16 cellular contexts compared by ENCODE assay signal in the genomic region with DNA sequence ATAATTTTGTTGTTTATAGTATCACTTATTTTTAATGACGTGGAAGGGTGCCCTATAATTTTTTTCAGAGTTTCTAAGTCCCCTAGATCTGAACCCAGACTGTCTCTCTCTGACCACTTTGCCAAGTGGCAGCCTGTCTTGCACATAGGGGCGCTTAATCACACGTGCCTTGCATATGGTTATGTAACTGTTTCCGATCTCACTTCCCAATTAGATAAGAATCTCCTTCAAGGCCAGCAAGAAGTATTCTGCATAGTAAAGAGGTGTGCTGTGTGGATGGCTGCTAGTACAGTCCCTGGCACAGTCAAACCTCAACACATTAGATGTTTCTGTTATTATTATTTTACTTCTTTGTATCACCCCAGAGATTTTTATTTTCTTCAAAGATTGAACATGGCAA.
"Had no signal": no experiment of that assay in that cellular context is flagged by ENCODE, and none has a peak within 500 bp of the region (broad histone marks: within the 10 kb centered on the region; RNA-seq: fewer than 3 reads in every experiment).

No MANE protein-coding gene starts in this region.

- H3K4me3 ChIP-seq: breast epithelium, mucosa of descending colon, right atrium auricular region, smooth muscle cell, tibial artery had no signal

- DNase-seq: activated CD4-positive, alpha-beta T cell treated with anti-CD3 and anti-CD28 coated beads for 1 hour; activated CD4-positive, alpha-beta T cell treated with anti-CD3 and anti-CD28 coated beads, Interleukin-2, amount 50 U/mL, for 48 hours; activated CD8-positive, alpha-beta memory T cell treated with anti-CD3 and anti-CD28 coated beads, Interleukin-2, amount 10 ng/mL, durations not matched to agents 7 days and 5 days; activated gamma-delta T cell; activated T-cell treated with anti-CD3 and anti-CD28 coated beads, Interleukin-2, amount 50 U/mL, for 24 hours; anterior cingulate cortex; endodermal cell; mammary epithelial cell; mucosa of descending colon; naive thymus-derived CD8-positive, alpha-beta T cell; T-helper 2 cell; tibial artery had no signal

- H3K36me3 ChIP-seq: breast epithelium, right atrium auricular region, tibial artery had no signal

- H3K4me3 Mint-ChIP-seq: activated CD8-positive, alpha-beta memory T cell treated with anti-CD3 and anti-CD28 coated beads, Interleukin-2, amount 10 ng/mL, durations not matched to agents 7 days and 5 days; activated naive CD8-positive, alpha-beta T cell; activated T-cell treated with anti-CD3 and anti-CD28 coated beads, Interleukin-2, amount 50 U/mL, for 24 hours; endodermal cell; naive thymus-derived CD8-positive, alpha-beta T cell had no signal

- ATAC-seq: activated CD8-positive, alpha-beta memory T cell treated with anti-CD3 and anti-CD28 coated beads, Interleukin-2, amount 10 ng/mL, durations not matched to agents 7 days and 5 days; naive thymus-derived CD8-positive, alpha-beta T cell had no signal

- H3K27me3 ChIP-seq: breast epithelium, right atrium auricular region, tibial artery had no signal

- H3K27ac ChIP-seq: breast epithelium, right atrium auricular region, tibial artery had no signal

- H3K27ac Mint-ChIP-seq: activated CD8-positive, alpha-beta memory T cell treated with anti-CD3 and anti-CD28 coated beads, Interleukin-2, amount 10 ng/mL, durations not matched to agents 7 days and 5 days; activated naive CD8-positive, alpha-beta T cell; activated T-cell treated with anti-CD3 and anti-CD28 coated beads, Interleukin-2, amount 50 U/mL, for 24 hours; endodermal cell; naive thymus-derived CD8-positive, alpha-beta T cell had no signal

- H3K4me1 ChIP-seq: breast epithelium, right atrium auricular region, tibial artery had no signal

- H3K9me3 ChIP-seq: breast epithelium, mucosa of descending colon had no signal

- H3K9me3 Mint-ChIP-seq: activated T-cell treated with anti-CD3 and anti-CD28 coated beads, Interleukin-2, amount 50 U/mL, for 24 hours; endodermal cell had no signal

- H3K4me1 Mint-ChIP-seq: activated CD8-positive, alpha-beta memory T cell treated with anti-CD3 and anti-CD28 coated beads, Interleukin-2, amount 10 ng/mL, durations not matched to agents 7 days and 5 days; endodermal cell; naive thymus-derived CD8-positive, alpha-beta T cell had no signal
